In genomic region chr1:233015965-233016364, GRCh38 we compare ENCODE assay signal across 18 cellular contexts.
DNase-seq lines count a peak whose midpoint lies in the region; ATAC-seq and TF ChIP-seq lines count a peak whose summit lies in the region.
"Had no signal": no experiment of that assay in that cellular context is flagged by ENCODE, and none has a peak within 500 bp of the region (broad histone marks: within the 10 kb centered on the region; RNA-seq: fewer than 3 reads in every experiment).

No MANE protein-coding gene starts in this region.

- peak overlapping the region; percentile 64; the same call in 1 of the 2 replicates for H2AK5ac ChIP-seq in IMR-90 (ENCODE audit: low read depth, low read length)
- no peak overlapping the region for H2AK5ac ChIP-seq in mesenchymal stem cell (ENCODE audit: low read length, severe bottlenecking)

- H3K9ac ChIP-seq in IMR-90 (ENCODE audit: low read depth, low read length), result no peak overlapping the region
- H3K9ac ChIP-seq in mesenchymal stem cell (ENCODE audit: low read length), result no peak overlapping the region

- H3K27ac Mint-ChIP-seq in activated CD8-positive, alpha-beta T cell treated with anti-CD3 and anti-CD28 coated beads, Interleukin-2, amount 10 ng/mL, durations not matched to agents 7 days and 5 days, result no peak overlapping the region
- H3K27ac Mint-ChIP-seq in activated CD4-positive, alpha-beta T cell treated with anti-CD3 and anti-CD28 coated beads for 36 hours, result no peak overlapping the region

- H3K36me3 Mint-ChIP-seq in activated CD8-positive, alpha-beta T cell treated with anti-CD3 and anti-CD28 coated beads, Interleukin-2, amount 10 ng/mL, durations not matched to agents 7 days and 5 days (ENCODE audit: low read depth), result peaks cover 21% of the 10 kb centered on the region
- H3K36me3 Mint-ChIP-seq in activated CD4-positive, alpha-beta T cell treated with anti-CD3 and anti-CD28 coated beads for 36 hours (ENCODE audit: low read depth), result peaks cover 40% of the 10 kb centered on the region

- H2BK120ac ChIP-seq in IMR-90 (ENCODE audit: low read depth, low read length) (peak overlapping the region; percentile 27), mesenchymal stem cell (ENCODE audit: low read depth, low read length) (no peak overlapping the region)

- CTCF ChIA-PET in IMR-90 (lab: Yijun Ruan, JAX), result no interaction called here
- CTCF ChIA-PET in activated CD8-positive, alpha-beta T cell treated with anti-CD3 and anti-CD28 coated beads, Interleukin-2, amount 10 ng/mL, durations not matched to agents 7 days and 5 days (lab: Charles Lee), result no interaction called here
- CTCF ChIA-PET in activated CD4-positive, alpha-beta T cell treated with anti-CD3 and anti-CD28 coated beads for 36 hours (lab: Charles Lee), result interaction anchor here (1.3 kb wide), 1 partner anchor 10 kb away, joined by 5 read pairs; no protein-coding TSS in a partner anchor

- in situ Hi-C loops in IMR-90 (cut with MboI; ENCODE audit: low sequenced_read_pairs), result no loop called here

- POLR2A ChIA-PET in IMR-90 (lab: Charles Lee; ENCODE audit: unreplicated experiment), result interaction anchor here (0.7 kb wide), 1 partner anchor 29 kb away, joined by 3 read pairs; no protein-coding TSS in a partner anchor
- POLR2A ChIA-PET in activated CD8-positive, alpha-beta T cell treated with anti-CD3 and anti-CD28 coated beads, Interleukin-2, amount 10 ng/mL, durations not matched to agents 7 days and 5 days (lab: Charles Lee), result no interaction called here
- POLR2A ChIA-PET in activated CD4-positive, alpha-beta T cell treated with anti-CD3 and anti-CD28 coated beads for 36 hours (lab: Charles Lee), result no interaction called here

- H3K4me3 Mint-ChIP-seq in activated CD8-positive, alpha-beta T cell treated with anti-CD3 and anti-CD28 coated beads, Interleukin-2, amount 10 ng/mL, durations not matched to agents 7 days and 5 days, result no peak overlapping the region
- H3K4me3 Mint-ChIP-seq in activated CD4-positive, alpha-beta T cell treated with anti-CD3 and anti-CD28 coated beads for 36 hours, result no peak overlapping the region
- H3K4me3 Mint-ChIP-seq: activated T-cell treated with anti-CD3 and anti-CD28 coated beads, Interleukin-2, amount 50 U/mL, for 4 hours had no signal

- peak overlapping the region; percentile 8; the same call in 1 of the 2 replicates for H3K23ac ChIP-seq in IMR-90 (ENCODE audit: low read depth, low read length)
- H3K23ac ChIP-seq in mesenchymal stem cell (ENCODE audit: low read length in 2 of 2), result no peak overlapping the region

- H3K79me1 ChIP-seq in IMR-90 (ENCODE audit: low read depth in 1 of 2, low read length in 2 of 2) (no peaks in the 10 kb centered on the region), mesenchymal stem cell (replicated peaks; ENCODE audit: low read length, poor library complexity, severe bottlenecking) (peaks cover 1% of the 10 kb centered on the region)

- H3K9me3 Mint-ChIP-seq in activated CD8-positive, alpha-beta T cell treated with anti-CD3 and anti-CD28 coated beads, Interleukin-2, amount 10 ng/mL, durations not matched to agents 7 days and 5 days (ENCODE audit: insufficient read depth), result no peaks in the 10 kb centered on the region
- no peaks in the 10 kb centered on the region for H3K9me3 Mint-ChIP-seq in activated CD4-positive, alpha-beta T cell treated with anti-CD3 and anti-CD28 coated beads for 36 hours (ENCODE audit: low read depth)
- H3K9me3 Mint-ChIP-seq: activated T-cell treated with anti-CD3 and anti-CD28 coated beads, Interleukin-2, amount 50 U/mL, for 4 hours had no signal

- TF ChIP-seq POLR2A in IMR-90 (IDR thresholded peaks at IDR 0.05; ENCODE audit: low read depth, low read length), result no peak

- BruUV-seq in IMR-90 (replicated peaks; lab: Mats Ljungman, UMichigan), result no TSS peak

- H3K56ac ChIP-seq in IMR-90 (ENCODE audit: extremely low read depth, insufficient read depth, low read length), result no peak overlapping the region

- H2BK20ac ChIP-seq in IMR-90 (ENCODE audit: low read depth, low read length), result peak overlapping the region; percentile 67; the same call in 1 of the 2 replicates

- peak overlapping the region; percentile 25; the same call in 1 of the 2 replicates for H3K27ac ChIP-seq in IMR-90 (ENCODE audit: insufficient read depth, low read length)
- no peak overlapping the region for H3K27ac ChIP-seq in mesenchymal stem cell (ENCODE audit: low read length, poor library complexity, severe bottlenecking)
- H3K27ac ChIP-seq: gastroesophageal sphincter, left ventricle myocardium inferior had no signal

- H4K20me1 ChIP-seq in IMR-90 (ENCODE audit: insufficient read depth, low read length), result no peaks in the 10 kb centered on the region

- peak; percentile 81 for ATAC-seq in GM21390 (IDR thresholded peaks at IDR 0.05; ENCODE audit: unreplicated experiment)
- ATAC-seq in IMR-90 (ENCODE audit: low read depth), result no peak
- peak; percentile 53 for ATAC-seq in activated CD8-positive, alpha-beta T cell treated with anti-CD3 and anti-CD28 coated beads, Interleukin-2, amount 10 ng/mL, durations not matched to agents 7 days and 5 days
- ATAC-seq in activated CD4-positive, alpha-beta T cell treated with anti-CD3 and anti-CD28 coated beads for 36 hours, result no peak
- ATAC-seq: activated T-cell treated with anti-CD3 and anti-CD28 coated beads, Interleukin-2, amount 50 U/mL, for 4 hours; gastroesophageal sphincter; Panc1 had no signal

- dilution Hi-C loops in IMR-90 (cut with HindIII; ENCODE audit: low sequenced_read_pairs, unreplicated experiment), result no loop called here

- peaks cover 15% of the 10 kb centered on the region for H3K4me1 Mint-ChIP-seq in activated CD8-positive, alpha-beta T cell treated with anti-CD3 and anti-CD28 coated beads, Interleukin-2, amount 10 ng/mL, durations not matched to agents 7 days and 5 days (ENCODE audit: low read depth)
- no peaks in the 10 kb centered on the region for H3K4me1 Mint-ChIP-seq in activated CD4-positive, alpha-beta T cell treated with anti-CD3 and anti-CD28 coated beads for 36 hours

- H2AK9ac ChIP-seq in IMR-90 (replicated peaks; ENCODE audit: low read depth, low read length, poor library complexity), result no peak overlapping the region

- peaks cover 12% of the 10 kb centered on the region; the same call in 1 of the 2 replicates for H3K9me1 ChIP-seq in IMR-90 (ENCODE audit: insufficient read depth, low read length)

- H4K5ac ChIP-seq in IMR-90 (ENCODE audit: low read depth, low read length), result no peak overlapping the region

- H4K91ac ChIP-seq in IMR-90 (ENCODE audit: insufficient read depth, low read depth, low read length) (peak overlapping the region; percentile 24; the same call in 1 of the 2 replicates), mesenchymal stem cell (ENCODE audit: low read length) (no peak overlapping the region)

- H3K27me3 ChIP-seq in IMR-90 (ENCODE audit: control insufficient read depth, insufficient read depth, low read length), result no peaks in the 10 kb centered on the region
- H3K27me3 ChIP-seq in mesenchymal stem cell (ENCODE audit: control insufficient read depth in 1 of 2, insufficient read depth in 1 of 2, low read length in 2 of 2), result no peaks in the 10 kb centered on the region
- H3K27me3 ChIP-seq: gastroesophageal sphincter had no signal

- H3K4ac ChIP-seq in IMR-90 (ENCODE audit: low read depth, low read length), result peak overlapping the region; percentile 48
- H3K4ac ChIP-seq in mesenchymal stem cell (ENCODE audit: low read depth in 1 of 2, low read length in 2 of 2), result no peak overlapping the region

- H2AFZ ChIP-seq in IMR-90 (replicated peaks; ENCODE audit: low read length, poor library complexity), result no peak overlapping the region
- H2AFZ ChIP-seq in mesenchymal stem cell (ENCODE audit: low read depth, low read length), result no peak overlapping the region

- WGBS in IMR-90 (ENCODE audit: extremely low coverage in 2 of 2, insufficient read length in 1 of 2), 2 experiments, result 71% methylated on average over 1 of the region's 2 CpGs; no CpG with 5 or more reads in 1 of the 2 experiments
- 91% methylated on average over 2 of the region's 2 CpGs for WGBS in mesenchymal stem cell

- H4K8ac ChIP-seq in IMR-90 (ENCODE audit: low read depth in 2 of 2, low read length in 2 of 2) (peak overlapping the region in 1 of 2 experiments; percentile 43; a peak in 1 of 4 replicates), mesenchymal stem cell (ENCODE audit: low read length) (no peak overlapping the region)

- H3K36me3 ChIP-seq in IMR-90 (ENCODE audit: control insufficient read depth, insufficient read depth, low read length), result peaks cover 8% of the 10 kb centered on the region; the same call in 1 of the 2 replicates
- H3K36me3 ChIP-seq in mesenchymal stem cell (ENCODE audit: control insufficient read depth in 1 of 2, insufficient read depth in 2 of 2, low read depth in 1 of 2, low read length in 2 of 2), result peaks cover 32 to 69% of the 10 kb centered on the region in 2 experiments
- H3K36me3 ChIP-seq: left ventricle myocardium inferior had no signal

- H3K9me3 ChIP-seq in IMR-90 (ENCODE audit: control insufficient read depth, insufficient read depth, low read length) (no peaks in the 10 kb centered on the region), mesenchymal stem cell (ENCODE audit: control insufficient read depth, low read length) (no peaks in the 10 kb centered on the region)
- H3K9me3 ChIP-seq: gastroesophageal sphincter, left ventricle myocardium inferior had no signal

- peak; percentile 37 for DNase-seq in GM12865 (ENCODE audit: low read depth)
- DNase-seq in IMR-90, result no peak
- DNase-seq in activated CD8-positive, alpha-beta T cell treated with anti-CD3 and anti-CD28 coated beads, Interleukin-2, amount 10 ng/mL, durations not matched to agents 7 days and 5 days, result no peak
- DNase-seq in NCI-H748 (lab: John Stamatoyannopoulos, UW; ENCODE audit: unreplicated experiment), result no peak
- DNase-seq in mesenchymal stem cell, result no peak
- no peak for DNase-seq in activated gamma-delta T cell treated with Interleukin-2 at 50 U/mL for 16 hours
- no peak for DNase-seq in activated CD4-positive, alpha-beta T cell treated with anti-CD3 and anti-CD28 coated beads for 36 hours
- DNase-seq: activated T-cell treated with anti-CD3 and anti-CD28 coated beads, Interleukin-2, amount 50 U/mL, for 4 hours; C1 segment of cervical spinal cord; dermis blood vessel endothelial cell; left ventricle myocardium inferior; NCI-H1048; NCI-H2081 treated with DMSO at 0.1 percent for 48 hours; NCI-H526 treated with DMSO at 0.1 percent for 48 hours; retina had no signal

- no peak for TF ChIP-seq RAD21 in IMR-90 (IDR thresholded peaks at IDR 0.05; ENCODE audit: low read length)

- H3K18ac ChIP-seq in IMR-90 (ENCODE audit: low read depth, low read length), result no peak overlapping the region; the same call in 1 of the 2 replicates
- no peak overlapping the region for H3K18ac ChIP-seq in mesenchymal stem cell (ENCODE audit: low read depth in 1 of 2, low read length in 2 of 2)

- H2BK5ac ChIP-seq in IMR-90 (ENCODE audit: low read depth, low read length, poor library complexity, severe bottlenecking) (no peak overlapping the region), mesenchymal stem cell (ENCODE audit: low read depth, low read length, poor library complexity, severe bottlenecking) (no peak overlapping the region)

- H3K4me2 ChIP-seq in IMR-90 (ENCODE audit: low read depth, low read length), result no peak overlapping the region
- H3K4me2 ChIP-seq in mesenchymal stem cell (ENCODE audit: low read length, poor library complexity, severe bottlenecking), result no peak overlapping the region

- H3K4me1 ChIP-seq in IMR-90 (ENCODE audit: control insufficient read depth, insufficient read depth, low read length) (peaks cover 14% of the 10 kb centered on the region), mesenchymal stem cell (ENCODE audit: control insufficient read depth, insufficient read depth, low read depth, low read length) (peaks cover 3% of the 10 kb centered on the region)

- H3K4me3 ChIP-seq in GM12865 (ENCODE audit: low read depth, low read length) (no peak overlapping the region), IMR-90 (ENCODE audit: insufficient read depth, low read depth, low read length) (no peak overlapping the region), mesenchymal stem cell (ENCODE audit: insufficient read depth in 1 of 2, low read depth in 1 of 2, low read length in 2 of 2) (no peak overlapping the region)
- H3K4me3 ChIP-seq: gastroesophageal sphincter, left ventricle myocardium inferior had no signal

- H3K14ac ChIP-seq in IMR-90 (replicated peaks; ENCODE audit: low read depth, low read length) (no peak overlapping the region), mesenchymal stem cell (ENCODE audit: low read length in 2 of 2) (no peak overlapping the region)

- intact Hi-C loops in IMR-90 (cut with micrococcal nuclease), result loop anchor here (5.0 kb wide), 1 partner anchor 96 kb away; no protein-coding TSS in a partner anchor
- intact Hi-C loops in activated CD4-positive, alpha-beta T cell treated with anti-CD3 and anti-CD28 coated beads for 36 hours (cut with DNase I, micrococcal nuclease), result no loop called here

- H2BK15ac ChIP-seq in IMR-90 (ENCODE audit: low read depth, low read length), result no peak overlapping the region; the same call in 2 of the 3 replicates
- no peak overlapping the region for H2BK15ac ChIP-seq in mesenchymal stem cell (ENCODE audit: low read depth, poor library complexity, severe bottlenecking)

- H3K27me3 Mint-ChIP-seq in activated CD8-positive, alpha-beta T cell treated with anti-CD3 and anti-CD28 coated beads, Interleukin-2, amount 10 ng/mL, durations not matched to agents 7 days and 5 days (ENCODE audit: low read depth), result no peaks in the 10 kb centered on the region
- no peaks in the 10 kb centered on the region for H3K27me3 Mint-ChIP-seq in activated CD4-positive, alpha-beta T cell treated with anti-CD3 and anti-CD28 coated beads for 36 hours

- TF ChIP-seq CTCF in GM12865 (IDR thresholded peaks at IDR 0.05; ENCODE audit: insufficient read depth, low read depth, low read length, missing control alignments) (no peak), IMR-90 (conservative IDR thresholded peaks at IDR 0.05; ENCODE audit: low read depth, low read length) (no peak)

- H2BK12ac ChIP-seq in mesenchymal stem cell (ENCODE audit: low read length in 2 of 2), result no peak overlapping the region

Comparison
In these comparisons a context has a peak if more than half of its experiments do, and no peak if none do; other contexts are left out.
1. ATAC-seq: peak in GM21390 (single experiment) and activated CD8-positive, alpha-beta T cell treated with anti-CD3 and anti-CD28 coated beads, Interleukin-2, amount 10 ng/mL, durations not matched to agents 7 days and 5 days (single experiment); none in IMR-90 (single experiment) and activated CD4-positive, alpha-beta T cell treated with anti-CD3 and anti-CD28 coated beads for 36 hours (single experiment).